In genomic region chr9:88571417-88571816, GRCh38 we compare ENCODE assay signal across 29 cellular contexts. TPM values are rescaled to one million over a fixed set of nuclear protein-coding genes. Genes with fewer than 3 reads are reported as not detected.
DNase-seq lines count a peak whose midpoint lies in the region; ATAC-seq, FAIRE-seq and TF ChIP-seq lines count a peak whose summit lies in the region.
"Had no signal": no experiment of that assay in that cellular context is flagged by ENCODE, and none has a peak within 500 bp of the region (broad histone marks: within the 10 kb centered on the region; RNA-seq: fewer than 3 reads in every experiment).

No MANE protein-coding gene starts in this region.

- H3K4me1 ChIP-seq in astrocyte (ENCODE audit: insufficient read depth, low read length) (peaks cover 5% of the 10 kb centered on the region), osteoblast (ENCODE audit: insufficient read depth, low read length) (no peaks in the 10 kb centered on the region)
- H3K4me1 ChIP-seq: BE2C, Caco-2 had no signal

- no peak overlapping the region for H3K27ac Mint-ChIP-seq in astrocyte (ENCODE audit: unreplicated experiment)

- in situ Hi-C loops in GM13976 (cut with MboI; ENCODE audit: low sequenced_read_pairs, unreplicated experiment): loop anchor here (25.0 kb wide), 1 partner anchor 609 kb away; the partner anchor contains the start of gene CDK20

- peaks cover 9% of the 10 kb centered on the region for H3K4me1 Mint-ChIP-seq in astrocyte (ENCODE audit: low read depth, unreplicated experiment)
- H3K4me1 Mint-ChIP-seq: CD4-positive, CD25-positive, alpha-beta regulatory T cell had no signal

- no peak for ATAC-seq in GM18909 (IDR thresholded peaks at IDR 0.05; ENCODE audit: poor library complexity, unreplicated experiment)
- ATAC-seq: HepG2, K562 had no signal

- H3K27me3 ChIP-seq in astrocyte (ENCODE audit: insufficient read depth, low read length): no peaks in the 10 kb centered on the region
- no peaks in the 10 kb centered on the region for H3K27me3 ChIP-seq in osteoblast (ENCODE audit: insufficient read depth, low read length)
- H3K27me3 ChIP-seq: BE2C, SJCRH30 had no signal

- H3K4me2 ChIP-seq in astrocyte (ENCODE audit: low read length) (no peak overlapping the region), osteoblast (ENCODE audit: insufficient read depth, low read length) (no peak overlapping the region)

- H3K36me3 ChIP-seq in astrocyte (ENCODE audit: insufficient read depth, low read length): no peaks in the 10 kb centered on the region
- no peaks in the 10 kb centered on the region for H3K36me3 ChIP-seq in osteoblast (ENCODE audit: insufficient read depth, low read length)
- H3K36me3 ChIP-seq: BE2C, SJCRH30 had no signal

- no peaks in the 10 kb centered on the region for H3K79me2 ChIP-seq in astrocyte (ENCODE audit: insufficient read depth, low read length)
- no peaks in the 10 kb centered on the region for H3K79me2 ChIP-seq in osteoblast (ENCODE audit: insufficient read depth, low read length)

- DNase-seq in AG10803 (ENCODE audit: low read depth): peak; percentile 24
- DNase-seq in astrocyte (ENCODE audit: low read depth): peak; percentile 6
- DNase-seq in inferior parietal cortex (ENCODE audit: extremely low spot score): peak; percentile 57
- DNase-seq in osteoblast (ENCODE audit: insufficient read length, low spot score, missing footprints): peak; percentile 1
- no peak for DNase-seq in MV-4-11 (lab: John Stamatoyannopoulos, UW)
- no peak for DNase-seq in GM13976 (ENCODE audit: low spot score)
- no peak for DNase-seq in kidney glomerular epithelial cell (lab: John Stamatoyannopoulos, UW)
- DNase-seq: BE2C; Caco-2; CD4-positive, CD25-positive, alpha-beta regulatory T cell; DND-41; GOT3; HCEC 1CT; MM.1S; NCI-H1092; NCI-H1436; NCI-H1930; NCI-H345; NCI-H524; OCI-M1; SJCRH30 had no signal

- H3K4me3 Mint-ChIP-seq in astrocyte (ENCODE audit: unreplicated experiment): no peak overlapping the region
- H3K4me3 Mint-ChIP-seq: CD4-positive, CD25-positive, alpha-beta regulatory T cell had no signal

- H4K20me1 ChIP-seq in astrocyte (ENCODE audit: insufficient read depth, low read length) (no peaks in the 10 kb centered on the region), osteoblast (ENCODE audit: insufficient read depth, low read length) (no peaks in the 10 kb centered on the region)

- no peak overlapping the region for H3K9ac ChIP-seq in astrocyte (ENCODE audit: low read length)

- no peaks in the 10 kb centered on the region for H3K27me3 Mint-ChIP-seq in astrocyte (ENCODE audit: low read depth, unreplicated experiment)

- H3K9me3 Mint-ChIP-seq in astrocyte (ENCODE audit: unreplicated experiment): peaks cover 2% of the 10 kb centered on the region
- H3K9me3 Mint-ChIP-seq: CD4-positive, CD25-positive, alpha-beta regulatory T cell had no signal

- FAIRE-seq in astrocyte (lab: Jason Lieb, UNC): no peak
- FAIRE-seq: A204.1, GM12891, HepG2, K562, RCC 7860 had no signal

- H2AFZ ChIP-seq in astrocyte (ENCODE audit: low read depth, low read length) (no peak overlapping the region), osteoblast (ENCODE audit: low read length) (no peak overlapping the region)

- no peaks in the 10 kb centered on the region for H3K36me3 Mint-ChIP-seq in astrocyte (ENCODE audit: low read depth, unreplicated experiment)
- H3K36me3 Mint-ChIP-seq: CD4-positive, CD25-positive, alpha-beta regulatory T cell had no signal

- TF ChIP-seq CTCF in AG10803 (conservative IDR thresholded peaks at IDR 0.05; ENCODE audit: low read length) (no peak), astrocyte (IDR thresholded peaks at IDR 0.05; ENCODE audit: insufficient read depth, low read depth, low read length) (no peak), osteoblast (IDR thresholded peaks at IDR 0.05; ENCODE audit: extremely low read depth, low read depth, low read length) (no peak), GM13976 (IDR thresholded peaks at IDR 0.05; ENCODE audit: borderline replicate concordance, control extremely low read depth, extremely low read depth, insufficient read depth, missing control alignments) (no peak)

- H3K9me3 ChIP-seq in astrocyte (ENCODE audit: insufficient read depth, low read depth, low read length): no peaks in the 10 kb centered on the region
- no peaks in the 10 kb centered on the region for H3K9me3 ChIP-seq in osteoblast (ENCODE audit: low read depth, low read length)
- H3K9me3 ChIP-seq: BE2C, Caco-2, SJCRH30 had no signal

- H3K4me3 ChIP-seq in AG10803 (ENCODE audit: low read length): no peak overlapping the region
- H3K4me3 ChIP-seq in astrocyte (ENCODE audit: insufficient read depth, low read depth, low read length): no peak overlapping the region
- H3K4me3 ChIP-seq in osteoblast (ENCODE audit: insufficient read depth, low read length): no peak overlapping the region
- H3K4me3 ChIP-seq: K562, SJCRH30 had no signal

- H3K27ac ChIP-seq in astrocyte (ENCODE audit: low read depth, low read length): no peak overlapping the region
- H3K27ac ChIP-seq in osteoblast (ENCODE audit: low read depth, low read length): no peak overlapping the region
- H3K27ac ChIP-seq: HL-60, SJCRH30 had no signal

RNA-seq across cellular contexts. Expression of gene NXNL2, which starts 36.4 kb away (rescaled TPM):
- total RNA-seq in astrocyte (0.62 and 1.6 TPM in 2 replicates), osteoblast (3.3 and 7.4 TPM in 2 replicates)
- total RNA-seq: CD4-positive, CD25-positive, alpha-beta regulatory T cell; HepG2; HT-29; K562; SJCRH30 had no signal

Comparison
In these comparisons a context has a peak if more than half of its experiments do, and no peak if none do; other contexts are left out.
1. DNase-seq: peak in AG10803 (single experiment), astrocyte (single experiment), inferior parietal cortex (single experiment) and osteoblast (single experiment); none in MV-4-11 (single experiment), GM13976 (single experiment) and kidney glomerular epithelial cell (single experiment).